ENCODE assay signal across 32 cellular contexts in the genomic region with DNA sequence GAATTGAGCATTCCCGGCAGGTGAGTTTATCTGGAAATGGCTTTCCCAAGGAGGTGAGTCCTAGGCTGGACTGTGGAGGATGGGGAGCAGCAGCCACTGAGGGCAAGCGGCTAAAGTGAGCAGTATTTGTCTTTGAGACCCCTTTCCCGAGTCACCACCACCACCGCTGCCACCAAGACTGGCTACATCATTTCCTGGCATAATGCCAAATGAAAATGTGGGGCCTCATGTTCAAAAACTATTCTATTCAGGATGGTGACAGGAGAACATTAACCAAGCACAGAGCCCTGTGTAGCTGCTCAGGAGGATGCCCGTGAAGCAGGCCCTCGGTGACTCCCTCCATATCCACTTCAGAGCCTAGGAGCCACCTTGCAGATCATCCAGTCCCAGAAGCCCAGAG. TPM values are rescaled to one million over a fixed set of nuclear protein-coding genes. Genes with fewer than 3 reads are reported as not detected.
"Had no signal": no experiment of that assay in that cellular context is flagged by ENCODE, and none has a peak within 500 bp of the region (broad histone marks: within the 10 kb centered on the region; RNA-seq: fewer than 3 reads in every experiment).

No MANE protein-coding gene starts in this region.

- H2AFZ ChIP-seq: PC-9 had no signal

- H3K4me3 ChIP-seq: PC-9, SJCRH30, SK-N-MC had no signal

- H3K9ac ChIP-seq: KMS-11 had no signal

- H3K27ac ChIP-seq: KMS-11, PC-9, RWPE1, SJCRH30, SK-N-MC had no signal

- FAIRE-seq: RCC 7860 had no signal

- H3K27me3 ChIP-seq: SJCRH30 had no signal

- DNase-seq: Karpas-422, MM.1S, MV-4-11, NCI-H1092, NCI-H1105, NCI-H1417 treated with DMSO at 0.1 percent for 48 hours, NCI-H1436 treated with DMSO at 0.1 percent for 48 hours, NCI-H1694 treated with DMSO at 0.1 percent for 48 hours, NCI-H187 treated with DMSO at 0.1 percent for 48 hours, NCI-H2029, NCI-H2081, NCI-H2227 treated with DMSO at 0.1 percent for 48 hours, NCI-H345, NCI-H510A treated with DMSO at 0.1 percent for 48 hours, NCI-H524 treated with DMSO at 0.1 percent for 48 hours, NCI-H526 treated with DMSO at 0.1 percent for 48 hours, NCI-H774, PC-9, SHP77, SIG-M5, SJCRH30, T-cell, T-helper 17 cell had no signal

- H3K36me3 ChIP-seq: SJCRH30 had no signal

- H3K4me1 ChIP-seq: SJCRH30 had no signal

- H3K9me3 ChIP-seq: SJCRH30 had no signal

- H3K4me2 ChIP-seq: KMS-11, PC-9 had no signal

- ATAC-seq: Panc1, Right ventricle myocardium inferior, T-helper 17 cell had no signal

RNA-seq across cellular contexts. Expression of a gene that starts 46.0 kb away (rescaled TPM):
- total RNA-seq: OCI-LY7; SK-MEL-5; T-helper 1 cell treated with Interleukin-12 subunit alpha and Interleukin-12 subunit beta and Interleukin-4 antibody, amounts not matched to agents 30 ng/mL and 1 ng/mL, for 36 hours had no signal
